Comparison of ENCODE assay signal across 16 cellular contexts in the genomic region with DNA sequence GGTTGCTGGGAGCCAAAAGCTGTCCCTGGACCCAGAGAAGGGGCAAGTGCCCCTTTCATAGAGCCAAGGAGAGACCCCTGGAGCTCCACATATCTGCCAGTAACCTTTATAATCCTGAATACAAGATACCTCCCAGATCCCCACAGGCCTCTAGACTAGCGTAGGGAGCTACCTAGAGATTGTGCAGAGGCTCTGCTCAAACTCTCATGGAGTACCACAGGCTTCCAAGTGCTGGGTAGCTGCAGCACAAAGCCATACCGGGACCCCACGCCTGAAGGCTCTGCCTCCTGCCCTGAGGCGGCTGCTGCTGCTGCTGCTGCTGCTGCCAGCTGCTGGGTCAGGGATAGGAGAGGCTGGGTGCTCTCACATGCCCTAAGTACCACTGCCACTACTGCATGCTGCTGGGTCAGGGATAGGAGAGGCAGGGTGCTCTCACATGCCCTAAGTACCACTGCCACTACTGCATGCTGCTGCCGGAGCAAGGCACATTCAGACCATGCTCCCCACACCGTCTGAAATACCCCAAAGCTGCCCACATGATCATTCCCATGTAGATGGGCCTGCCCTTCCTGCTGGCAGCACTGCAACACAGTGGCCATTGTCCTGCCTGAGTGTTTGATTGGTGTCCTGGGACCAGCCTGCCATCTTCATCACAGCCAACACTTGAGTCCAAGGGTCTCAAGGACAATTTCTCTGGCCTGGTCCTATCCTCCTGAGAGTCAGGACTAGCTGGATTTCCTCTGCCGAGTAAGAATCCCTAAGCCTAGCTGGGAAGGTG.
"Had no signal": no experiment of that assay in that cellular context is flagged by ENCODE, and none has a peak within 500 bp of the region (broad histone marks: within the 10 kb centered on the region; RNA-seq: fewer than 3 reads in every experiment).

No MANE protein-coding gene starts in this region.

- H2AFZ ChIP-seq: hepatocyte had no signal

- DNase-seq: esophagus squamous epithelium; foreskin keratinocyte; left colon; left ventricle myocardium superior; mesendoderm; naive B cell; sigmoid colon; stimulated activated CD4-positive, alpha-beta T cell treated with anti-CD3 and anti-CD28 coated beads, Interleukin-2, amount 100 ng/mL, for 48 hours; tibial artery had no signal

- H3K27me3 ChIP-seq: esophagus squamous epithelium, foreskin keratinocyte, hepatocyte, sigmoid colon, tibial artery had no signal

- H3K4me1 Mint-ChIP-seq: naive B cell, nephron had no signal

- H3K9me3 Mint-ChIP-seq: nephron had no signal

- H3K36me3 Mint-ChIP-seq: naive B cell had no signal

- H3K4me3 ChIP-seq: esophagus squamous epithelium, hepatocyte, lung, sigmoid colon, skin epidermis, tibial artery had no signal

- H3K4me3 Mint-ChIP-seq: dendritic cell treated with granulocyte-macrophage colony-stimulating factor and Interleukin-4, amounts not matched to agents 40 ng/mL and 50 ng/mL, for 4 days; naive B cell; nephron; stimulated activated naive CD8-positive, alpha-beta T cell treated with anti-CD3 and anti-CD28 coated beads, Interleukin-15, Interleukin-2, amounts not matched to agents 100 ng/mL and 50 ng/mL, for 24 hours had no signal

- H3K4me2 ChIP-seq: hepatocyte had no signal

- H3K36me3 ChIP-seq: esophagus squamous epithelium, sigmoid colon, tibial artery had no signal

- ATAC-seq: foreskin keratinocyte, left colon, left ventricle myocardium superior had no signal

- H3K27ac ChIP-seq: esophagus squamous epithelium, foreskin keratinocyte, hepatocyte, sigmoid colon, skin epidermis, tibial artery had no signal

- H3K27ac Mint-ChIP-seq: dendritic cell treated with granulocyte-macrophage colony-stimulating factor and Interleukin-4, amounts not matched to agents 40 ng/mL and 50 ng/mL, for 4 days; naive B cell; stimulated activated naive CD8-positive, alpha-beta T cell treated with anti-CD3 and anti-CD28 coated beads, Interleukin-15, Interleukin-2, amounts not matched to agents 100 ng/mL and 50 ng/mL, for 24 hours had no signal

- H3K79me2 ChIP-seq: hepatocyte had no signal

- H3K4me1 ChIP-seq: esophagus squamous epithelium, foreskin keratinocyte, sigmoid colon, tibial artery had no signal

- FAIRE-seq: colon had no signal
